12 cellular contexts compared by ENCODE assay signal in the genomic region with DNA sequence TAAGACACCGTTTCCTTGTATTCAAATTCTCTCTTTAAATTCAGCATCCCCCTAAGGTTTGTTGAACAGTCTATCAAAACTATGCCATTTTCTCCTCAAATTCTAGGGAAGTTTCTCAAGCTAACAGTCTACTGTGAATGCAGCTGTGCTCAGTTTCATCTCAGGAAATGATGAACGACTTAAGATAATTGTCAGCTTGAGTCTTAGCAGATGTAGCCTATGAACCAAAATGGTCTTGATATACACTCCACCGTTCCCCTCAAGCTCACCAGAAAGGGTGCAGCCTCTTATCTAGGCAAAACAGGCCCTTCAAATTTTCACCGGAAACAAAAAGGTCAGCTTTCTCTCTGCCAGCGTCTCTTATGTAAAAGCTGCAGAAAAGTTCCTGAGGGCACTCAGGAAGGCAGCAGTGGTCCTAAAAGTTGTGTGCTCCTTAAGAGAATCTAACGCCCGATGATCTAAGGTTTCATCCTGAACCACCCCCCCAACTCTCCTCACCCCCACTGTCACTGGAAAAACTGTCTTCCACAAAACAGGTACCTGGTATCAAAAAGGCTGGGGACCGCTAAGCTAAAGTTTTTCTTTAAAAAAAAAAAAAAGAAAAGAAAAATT. TPM values are rescaled to one million over a fixed set of nuclear protein-coding genes. Genes with fewer than 3 reads are reported as not detected.
DNase-seq lines count a peak whose midpoint lies in the region; ATAC-seq and TF ChIP-seq lines count a peak whose summit lies in the region.
"Had no signal": no experiment of that assay in that cellular context is flagged by ENCODE, and none has a peak within 500 bp of the region (broad histone marks: within the 10 kb centered on the region; RNA-seq: fewer than 3 reads in every experiment).

No MANE protein-coding gene starts in this region.

- no peak for TF ChIP-seq RAD21 in neural cell (conservative IDR thresholded peaks at IDR 0.05)

- H3K36me3 ChIP-seq in neural cell (ENCODE audit: insufficient read depth, low read length): no peaks in the 10 kb centered on the region

- H3K4me3 ChIP-seq in GM08714 (ENCODE audit: low read length): peak overlapping the region; percentile 86
- H3K4me3 ChIP-seq in NB4 (ENCODE audit: low read depth, low read length): peak overlapping the region; percentile 96
- H3K4me3 ChIP-seq in astrocyte of the spinal cord (ENCODE audit: low read depth, low read length): peak overlapping the region; percentile 84
- peak overlapping the region; percentile 93 for H3K4me3 ChIP-seq in neural cell (ENCODE audit: low read length)
- H3K4me3 ChIP-seq: thyroid gland had no signal

- no peaks in the 10 kb centered on the region for H3K9me3 ChIP-seq in neural cell (ENCODE audit: low read length)
- H3K9me3 ChIP-seq: heart right ventricle, thyroid gland had no signal

- H3K9me2 ChIP-seq in neural cell (ENCODE audit: insufficient read depth, low read length): no peaks in the 10 kb centered on the region

- H3K27me3 ChIP-seq in neural cell (ENCODE audit: insufficient read depth, low read depth, low read length): no peaks in the 10 kb centered on the region
- H3K27me3 ChIP-seq: heart right ventricle, thyroid gland had no signal

- peaks cover 20% of the 10 kb centered on the region for H3K79me2 ChIP-seq in neural cell (replicated peaks; ENCODE audit: insufficient read depth, low read length)

- no peaks in the 10 kb centered on the region for H3F3A ChIP-seq in neural cell (ENCODE audit: insufficient read depth, low read length, poor library complexity, severe bottlenecking)

- no peak overlapping the region for H2AFZ ChIP-seq in neural cell (ENCODE audit: low read depth, low read length)

- H3K27ac ChIP-seq in neural cell (ENCODE audit: low read length): no peak overlapping the region
- H3K27ac ChIP-seq: thyroid gland had no signal

- TF ChIP-seq CTCF in NB4 (IDR thresholded peaks at IDR 0.05; ENCODE audit: low read depth, low read length) (no peak), astrocyte of the spinal cord (IDR thresholded peaks at IDR 0.05; ENCODE audit: low read depth, low read length) (no peak), neural cell (IDR thresholded peaks at IDR 0.05; ENCODE audit: poor library complexity, severe bottlenecking) (no peak)

- H4K20me1 ChIP-seq in neural cell (ENCODE audit: insufficient read depth): no peaks in the 10 kb centered on the region

- in situ Hi-C loops in astrocyte of the spinal cord (cut with HindIII; ENCODE audit: low sequenced_read_pairs): no loop called here

- no peak for DNase-seq in NB4 (ENCODE audit: low read depth)
- DNase-seq in astrocyte of the spinal cord (ENCODE audit: low read depth, low spot score): no peak
- no peak for DNase-seq in NK-92 (lab: John Stamatoyannopoulos, UW; ENCODE audit: unreplicated experiment)
- DNase-seq in NCI-H526 treated with DMSO at 0.1 percent for 48 hours (lab: John Stamatoyannopoulos, UW): no peak
- DNase-seq in H4 (ENCODE audit: low spot score): no peak
- DNase-seq: heart right ventricle, NCI-H524 treated with DMSO at 0.1 percent for 48 hours, small intestine, thyroid gland had no signal

- no peak for ATAC-seq in GM18861 (IDR thresholded peaks at IDR 0.05; ENCODE audit: unreplicated experiment)
- ATAC-seq: heart right ventricle had no signal

- no peak for TF ChIP-seq EP300 in neural cell (conservative IDR thresholded peaks at IDR 0.05; ENCODE audit: poor library complexity, severe bottlenecking)

- no peak overlapping the region for H3K4me2 ChIP-seq in neural cell (ENCODE audit: low read length)

- no peak overlapping the region for H3K9ac ChIP-seq in neural cell (ENCODE audit: low read length)

- TF ChIP-seq POLR2A in NB4 (IDR thresholded peaks at IDR 0.05; ENCODE audit: extremely low read depth, insufficient read length): no peak

TF ChIP-seq in neural cell, 6 proteins besides CTCF, POLR2A, EP300 and RAD21:
- TF ChIP-seq EZH2 (IDR thresholded peaks at IDR 0.05; ENCODE audit: borderline replicate concordance, insufficient read depth, low read length, poor library complexity, severe bottlenecking) (no peak), REST (IDR thresholded peaks at IDR 0.05; ENCODE audit: borderline replicate concordance) (no peak)

RNA-seq across cellular contexts. Expression of gene DNAJC9, which starts 2.1 kb away (rescaled TPM):
- 79.5 and 88.0 TPM in 2 replicates for polyA plus RNA-seq in neural cell
- polyA minus RNA-seq in neural cell: 55.3 and 59.3 TPM in 2 replicates
- total RNA-seq in H4 (2014; rRNA removed; shearing (Covaris generic)): 73.3 and 80.1 TPM in 2 replicates

RNA-seq across cellular contexts. Expression of gene MRPS16, which starts 7.5 kb away (rescaled TPM):
- polyA plus RNA-seq in neural cell: 74.6 and 80.6 TPM in 2 replicates
- polyA minus RNA-seq in neural cell: 98.1 and 98.4 TPM in 2 replicates
- total RNA-seq in H4 (2014; rRNA removed; shearing (Covaris generic)): 57.6 and 71.6 TPM in 2 replicates
